In genomic region chr9:90032296-90033029, GRCh38 we compare ENCODE assay signal across 1 cellular context.
TF ChIP-seq lines count a peak whose summit lies in the region.

No MANE protein-coding gene starts in this region.

TF ChIP-seq in liver, 16 proteins besides CTCF, POLR2A, EP300 and RAD21:
- TF ChIP-seq, protein P1, sequence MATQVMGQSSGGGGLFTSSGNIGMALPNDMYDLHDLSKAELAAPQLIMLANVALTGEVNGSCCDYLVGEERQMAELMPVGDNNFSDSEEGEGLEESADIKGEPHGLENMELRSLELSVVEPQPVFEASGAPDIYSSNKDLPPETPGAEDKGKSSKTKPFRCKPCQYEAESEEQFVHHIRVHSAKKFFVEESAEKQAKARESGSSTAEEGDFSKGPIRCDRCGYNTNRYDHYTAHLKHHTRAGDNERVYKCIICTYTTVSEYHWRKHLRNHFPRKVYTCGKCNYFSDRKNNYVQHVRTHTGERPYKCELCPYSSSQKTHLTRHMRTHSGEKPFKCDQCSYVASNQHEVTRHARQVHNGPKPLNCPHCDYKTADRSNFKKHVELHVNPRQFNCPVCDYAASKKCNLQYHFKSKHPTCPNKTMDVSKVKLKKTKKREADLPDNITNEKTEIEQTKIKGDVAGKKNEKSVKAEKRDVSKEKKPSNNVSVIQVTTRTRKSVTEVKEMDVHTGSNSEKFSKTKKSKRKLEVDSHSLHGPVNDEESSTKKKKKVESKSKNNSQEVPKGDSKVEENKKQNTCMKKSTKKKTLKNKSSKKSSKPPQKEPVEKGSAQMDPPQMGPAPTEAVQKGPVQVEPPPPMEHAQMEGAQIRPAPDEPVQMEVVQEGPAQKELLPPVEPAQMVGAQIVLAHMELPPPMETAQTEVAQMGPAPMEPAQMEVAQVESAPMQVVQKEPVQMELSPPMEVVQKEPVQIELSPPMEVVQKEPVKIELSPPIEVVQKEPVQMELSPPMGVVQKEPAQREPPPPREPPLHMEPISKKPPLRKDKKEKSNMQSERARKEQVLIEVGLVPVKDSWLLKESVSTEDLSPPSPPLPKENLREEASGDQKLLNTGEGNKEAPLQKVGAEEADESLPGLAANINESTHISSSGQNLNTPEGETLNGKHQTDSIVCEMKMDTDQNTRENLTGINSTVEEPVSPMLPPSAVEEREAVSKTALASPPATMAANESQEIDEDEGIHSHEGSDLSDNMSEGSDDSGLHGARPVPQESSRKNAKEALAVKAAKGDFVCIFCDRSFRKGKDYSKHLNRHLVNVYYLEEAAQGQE (IDR thresholded peaks at IDR 0.05) = no peak
- no peak for TF ChIP-seq ZBTB33 (IDR thresholded peaks at IDR 0.05)
- no peak for TF ChIP-seq NR2F2 (IDR thresholded peaks at IDR 0.05)
- TF ChIP-seq HNF4G (IDR thresholded peaks at IDR 0.05) = no peak
- peak; percentile 32 for TF ChIP-seq MAX (IDR thresholded peaks at IDR 0.05)
- no peak for TF ChIP-seq ATF3 (IDR thresholded peaks at IDR 0.05)
- peak; percentile 98 to 99 for TF ChIP-seq RXRA (IDR thresholded peaks at IDR 0.05)
- TF ChIP-seq FOXA2 (IDR thresholded peaks at IDR 0.05) = peak; percentile 62
- peak; percentile 57 to 75 for TF ChIP-seq HNF4A (conservative IDR thresholded peaks at IDR 0.05)
- peak; percentile 82 for TF ChIP-seq SP1 (IDR thresholded peaks at IDR 0.05)
- TF ChIP-seq YY1 (IDR thresholded peaks at IDR 0.05) = peak; percentile 51
- TF ChIP-seq TAF1 (conservative IDR thresholded peaks at IDR 0.05) = no peak
- TF ChIP-seq EGR1 (IDR thresholded peaks at IDR 0.05; ENCODE audit: low read depth in 2 of 2) = peak; percentile 93 to 99
- no peak for TF ChIP-seq FOXA1 (IDR thresholded peaks at IDR 0.05)
- no peak for TF ChIP-seq GABPA (IDR thresholded peaks at IDR 0.05 in 1 of 2, conservative IDR thresholded peaks at IDR 0.05 in 1 of 2)
- peak in 1 of 2 donors; percentile 8 for TF ChIP-seq JUND (IDR thresholded peaks at IDR 0.05)
